27 cellular contexts compared by ENCODE assay signal in genomic region chr16:84243732-84244131, GRCh38. TPM values are rescaled to one million over a fixed set of nuclear protein-coding genes. Genes with fewer than 3 reads are reported as not detected.
"Had no signal": no experiment of that assay in that cellular context is flagged by ENCODE, and none has a peak within 500 bp of the region (broad histone marks: within the 10 kb centered on the region; RNA-seq: fewer than 3 reads in every experiment).

No MANE protein-coding gene starts in this region.

- H3K36me3 ChIP-seq: gastrocnemius medialis, heart right ventricle, sigmoid colon, thoracic aorta, transverse colon had no signal

- H3K4me3 ChIP-seq: dorsolateral prefrontal cortex, gastrocnemius medialis, heart right ventricle, sigmoid colon, skin epidermis, thoracic aorta, transverse colon had no signal

- H3K27me3 ChIP-seq: gastrocnemius medialis had no signal

- H3K4me1 ChIP-seq: gastrocnemius medialis, sigmoid colon, transverse colon had no signal

- H3K27ac ChIP-seq: dorsolateral prefrontal cortex, gastrocnemius medialis, heart right ventricle, sigmoid colon, skin epidermis, thoracic aorta, transverse colon had no signal

- H3K9me3 ChIP-seq: gastrocnemius medialis, heart right ventricle, thoracic aorta, transverse colon had no signal

- DNase-seq: cortex of kidney; dorsolateral prefrontal cortex; effector CD8-positive, alpha-beta T cell; gastrocnemius medialis; heart right ventricle; hypothalamus; islet precursor cell; mammary epithelial cell; naive thymus-derived CD4-positive, alpha-beta T cell; nephron progenitor cell; sigmoid colon; stimulated activated CD4-positive, alpha-beta T cell treated with anti-CD3 and anti-CD28 coated beads, Interleukin-2, amount 100 ng/mL, for 24 hours; stimulated activated CD4-positive, alpha-beta T cell treated with anti-CD3 and anti-CD28 coated beads, Interleukin-4, amount 100 ng/mL, for 4 hours; stimulated activated naive B cell treated with anti-CD40 and anti-IgM and Interleukin-4, amounts not matched to agents 10 μg/mL and 1 μg/mL and 100 μg/mL, for 72 hours; stimulated activated naive CD8-positive, alpha-beta T cell treated with anti-CD3 and anti-CD28 coated beads, Interleukin-15, amount 100 ng/mL, for 72 hours; transverse colon had no signal

- ATAC-seq: gastrocnemius medialis; heart right ventricle; left lobe of liver; naive thymus-derived CD4-positive, alpha-beta T cell; stimulated activated naive B cell treated with anti-CD40 and anti-IgM and Interleukin-4, amounts not matched to agents 10 μg/mL and 1 μg/mL and 100 μg/mL, for 72 hours; stimulated activated naive CD8-positive, alpha-beta T cell treated with anti-CD3 and anti-CD28 coated beads, Interleukin-15, amount 100 ng/mL, for 72 hours had no signal

RNA-seq across cellular contexts. Expression of gene KCNG4, which starts 3.9 kb away (rescaled TPM):
- total RNA-seq: gastrocnemius medialis; heart right ventricle; left lobe of liver; lower leg skin; mammary epithelial cell; mesenteric fat pad; mononuclear cell; naive thymus-derived CD4-positive, alpha-beta T cell; osteocyte; pulmonary artery endothelial cell; sigmoid colon; subcutaneous adipose tissue; thoracic aorta; transverse colon; urinary bladder had no signal
- polyA plus RNA-seq: esophagus; heart right ventricle; mammary epithelial cell; naive thymus-derived CD4-positive, alpha-beta T cell; sigmoid colon; urinary bladder had no signal

RNA-seq across cellular contexts. Expression of gene WFDC1, which starts 50.9 kb away (rescaled TPM):
- total RNA-seq: mammary epithelial cell; naive thymus-derived CD4-positive, alpha-beta T cell; pulmonary artery endothelial cell had no signal
- polyA plus RNA-seq: mammary epithelial cell; naive thymus-derived CD4-positive, alpha-beta T cell had no signal

RNA-seq across cellular contexts. Expression of gene ADAD2, which starts 52.8 kb away (rescaled TPM):
- total RNA-seq: gastrocnemius medialis, left lobe of liver, mesenteric fat pad, mononuclear cell, osteocyte, pulmonary artery endothelial cell, thoracic aorta had no signal
- polyA plus RNA-seq: mammary epithelial cell; naive thymus-derived CD4-positive, alpha-beta T cell had no signal
